In the genomic region with DNA sequence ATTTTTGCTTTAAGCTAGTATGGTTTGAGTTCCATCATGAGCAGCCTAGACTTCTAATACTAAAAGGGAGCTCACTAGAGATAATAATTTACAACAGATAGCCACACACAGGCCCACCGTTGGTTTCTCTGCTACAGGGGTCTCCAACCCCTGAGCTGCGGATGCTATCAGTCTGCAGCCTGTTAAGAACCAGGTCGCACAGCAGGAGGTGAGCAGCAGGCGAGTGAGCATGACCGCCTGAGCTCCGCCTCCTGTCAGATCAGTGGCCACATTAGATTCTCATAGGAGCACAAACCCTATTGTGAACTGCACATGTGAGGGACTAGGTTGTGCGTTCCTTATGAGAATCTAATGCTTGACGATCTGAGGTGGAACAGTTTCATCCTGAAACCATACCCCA, we compare ENCODE assay signal across 22 cellular contexts.
"Had no signal": no experiment of that assay in that cellular context is flagged by ENCODE, and none has a peak within 500 bp of the region (broad histone marks: within the 10 kb centered on the region; RNA-seq: fewer than 3 reads in every experiment).

No MANE protein-coding gene starts in this region.

- H3K9me3 ChIP-seq: colonic mucosa, neutrophil, right atrium auricular region, sigmoid colon, testis, tibial nerve, upper lobe of right lung had no signal

- H3K36me3 Mint-ChIP-seq: naive B cell; stimulated activated naive B cell treated with anti-CD40 and anti-IgM and Interleukin-4, amounts not matched to agents 10 μg/mL and 1 μg/mL and 100 μg/mL, for 72 hours had no signal

- H3K27ac Mint-ChIP-seq: nephron; stimulated activated naive B cell treated with anti-CD40 and anti-IgM and Interleukin-4, amounts not matched to agents 10 μg/mL and 1 μg/mL and 100 μg/mL, for 72 hours had no signal

- H3K27me3 ChIP-seq: colonic mucosa, neutrophil, right atrium auricular region, sigmoid colon, testis, tibial nerve, upper lobe of right lung had no signal

- H3K36me3 ChIP-seq: colonic mucosa, neutrophil, right atrium auricular region, sigmoid colon, tibial nerve, upper lobe of right lung had no signal

- H3K9me3 Mint-ChIP-seq: naive B cell; nephron; stimulated activated naive B cell treated with anti-CD40 and anti-IgM and Interleukin-4, amounts not matched to agents 10 μg/mL and 1 μg/mL and 100 μg/mL, for 72 hours; stimulated activated naive CD8-positive, alpha-beta T cell treated with anti-CD3 and anti-CD28 coated beads, Interleukin-15, amount 100 ng/mL, for 72 hours had no signal

- H3K27me3 Mint-ChIP-seq: naive B cell; stimulated activated naive B cell treated with anti-CD40 and anti-IgM and Interleukin-4, amounts not matched to agents 10 μg/mL and 1 μg/mL and 100 μg/mL, for 72 hours; stimulated activated naive CD8-positive, alpha-beta T cell treated with anti-CD3 and anti-CD28 coated beads, Interleukin-15, amount 100 ng/mL, for 72 hours had no signal

- H3K4me3 Mint-ChIP-seq: naive B cell; nephron; stimulated activated naive B cell treated with anti-CD40 and anti-IgM and Interleukin-4, amounts not matched to agents 10 μg/mL and 1 μg/mL and 100 μg/mL, for 72 hours; stimulated activated naive CD8-positive, alpha-beta T cell treated with anti-CD3 and anti-CD28 coated beads, Interleukin-15, amount 100 ng/mL, for 72 hours had no signal

- H3K4me1 ChIP-seq: colonic mucosa, right atrium auricular region, sigmoid colon, testis, tibial nerve, upper lobe of right lung had no signal

- DNase-seq: colonic mucosa; dermis blood vessel endothelial cell; erythroblast; kidney; left cardiac atrium; left ventricle myocardium superior; mesenchymal stem cell; naive B cell; posterior cingulate gyrus; sigmoid colon; stimulated activated CD4-positive, alpha-beta T cell treated with anti-CD3 and anti-CD28 coated beads, Interleukin-2, amount 100 ng/mL, for 24 hours; stimulated activated CD4-positive, alpha-beta T cell treated with anti-CD3 and anti-CD28 coated beads, Interleukin-4, amount 100 ng/mL, for 4 hours; stimulated activated naive B cell treated with anti-CD40 and anti-IgM and Interleukin-4, amounts not matched to agents 10 μg/mL and 1 μg/mL and 100 μg/mL, for 72 hours; stimulated activated naive CD8-positive, alpha-beta T cell treated with anti-CD3 and anti-CD28 coated beads, Interleukin-15, amount 100 ng/mL, for 72 hours; testis; upper lobe of right lung had no signal

- H3K4me3 ChIP-seq: colonic mucosa, lung, right atrium auricular region, sigmoid colon, skin epidermis, testis, tibial nerve, upper lobe of right lung had no signal

- H3K27ac ChIP-seq: colonic mucosa, neutrophil, right atrium auricular region, sigmoid colon, skin epidermis, testis, tibial nerve, upper lobe of right lung had no signal

- H3K4me1 Mint-ChIP-seq: naive B cell; nephron; stimulated activated naive B cell treated with anti-CD40 and anti-IgM and Interleukin-4, amounts not matched to agents 10 μg/mL and 1 μg/mL and 100 μg/mL, for 72 hours; stimulated activated naive CD8-positive, alpha-beta T cell treated with anti-CD3 and anti-CD28 coated beads, Interleukin-15, amount 100 ng/mL, for 72 hours had no signal

- ATAC-seq: left cardiac atrium; left ventricle myocardium superior; stimulated activated naive B cell treated with anti-CD40 and anti-IgM and Interleukin-4, amounts not matched to agents 10 μg/mL and 1 μg/mL and 100 μg/mL, for 72 hours; stimulated activated naive CD8-positive, alpha-beta T cell treated with anti-CD3 and anti-CD28 coated beads, Interleukin-15, amount 100 ng/mL, for 72 hours; upper lobe of right lung had no signal
